Comparison of ENCODE assay signal across 33 cellular contexts in the genomic region with DNA sequence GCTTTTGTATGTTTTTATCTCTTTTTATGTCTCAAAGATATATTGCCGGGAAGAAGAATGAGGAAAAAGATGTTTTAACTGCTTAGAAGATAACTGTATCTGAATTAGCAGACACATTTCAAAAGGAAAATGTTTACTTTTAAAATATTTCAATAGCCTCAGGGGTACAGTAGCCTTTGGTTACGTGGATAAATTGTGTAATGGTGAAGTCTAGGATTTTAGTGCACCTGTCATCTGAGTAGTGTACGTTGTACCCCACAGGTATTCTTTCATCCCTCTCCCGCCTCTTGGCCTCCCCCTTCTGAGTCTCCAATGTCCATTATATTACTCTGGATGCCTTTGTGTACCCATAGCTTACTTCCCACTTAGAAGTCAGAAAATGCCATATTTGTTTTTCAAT.
"Had no signal": no experiment of that assay in that cellular context is flagged by ENCODE, and none has a peak within 500 bp of the region (broad histone marks: within the 10 kb centered on the region; RNA-seq: fewer than 3 reads in every experiment).

No MANE protein-coding gene starts in this region.

- H3K4me1 Mint-ChIP-seq: activated B cell treated with CpG ODN at 0.5 μM for 24 hours; activated CD8-positive, alpha-beta memory T cell treated with anti-CD3 and anti-CD28 coated beads, Interleukin-2, amount 10 ng/mL, durations not matched to agents 7 days and 5 days; activated naive CD4-positive, alpha-beta T cell treated with anti-CD3 and anti-CD28 coated beads, Interleukin-2, amount 50 U/mL, for 24 hours; activated naive CD8-positive, alpha-beta T cell treated with anti-CD3 and anti-CD28 coated beads for 36 hours; activated naive CD8-positive, alpha-beta T cell treated with anti-CD3 and anti-CD28 coated beads, Interleukin-2, amount 50 U/mL, for 24 hours had no signal

- DNase-seq: activated B cell treated with CpG ODN at 0.5 μM for 24 hours; activated CD4-positive, alpha-beta T cell treated with anti-CD3 and anti-CD28 coated beads for 48 hours; activated CD4-positive, alpha-beta T cell treated with anti-CD3 and anti-CD28 coated beads, Interleukin-2, amount 50 U/mL, for 1 hour; activated CD4-positive, alpha-beta T cell treated with anti-CD3 and anti-CD28 coated beads, Interleukin-2, amount 50 U/mL, for 48 hours; activated CD8-positive, alpha-beta memory T cell treated with anti-CD3 and anti-CD28 coated beads, Interleukin-2, amount 10 ng/mL, durations not matched to agents 7 days and 5 days; activated CD8-positive, alpha-beta memory T cell treated with anti-CD3 and anti-CD28 coated beads, Interleukin-2, amount 50 U/mL, for 4 hours; activated CD8-positive, alpha-beta T cell treated with anti-CD3 and anti-CD28 coated beads, Interleukin-2, amount 10 ng/mL, durations not matched to agents 7 days and 5 days; activated effector memory CD4-positive, alpha-beta T cell treated with anti-CD3 and anti-CD28 coated beads, Interleukin-2, amount 50 U/mL, for 16 hours; activated naive CD4-positive, alpha-beta T cell treated with anti-CD3 and anti-CD28 coated beads for 36 hours; activated naive CD8-positive, alpha-beta T cell treated with anti-CD3 and anti-CD28 coated beads for 36 hours; activated naive CD8-positive, alpha-beta T cell treated with anti-CD3 and anti-CD28 coated beads, Interleukin-2, amount 50 U/mL, for 24 hours; activated T-cell treated with anti-CD3 and anti-CD28 coated beads, Interleukin-2, amount 50 U/mL, for 1 hour; activated T-cell treated with anti-CD3 and anti-CD28 coated beads, Interleukin-2, amount 50 U/mL, for 48 hours; amygdala; aorta; body of pancreas; caudate nucleus; colonic mucosa; effector CD8-positive, alpha-beta T cell; esophagus squamous epithelium; foreskin melanocyte; heart right ventricle; T-helper 9 cell; WERI-Rb-1 had no signal

- H3K27ac Mint-ChIP-seq: activated B cell treated with CpG ODN at 0.5 μM for 24 hours; activated CD8-positive, alpha-beta memory T cell treated with anti-CD3 and anti-CD28 coated beads, Interleukin-2, amount 10 ng/mL, durations not matched to agents 7 days and 5 days; activated CD8-positive, alpha-beta T cell treated with anti-CD3 and anti-CD28 coated beads, Interleukin-2, amount 10 ng/mL, durations not matched to agents 7 days and 5 days; activated naive CD4-positive, alpha-beta T cell treated with anti-CD3 and anti-CD28 coated beads for 36 hours; activated naive CD4-positive, alpha-beta T cell treated with anti-CD3 and anti-CD28 coated beads, Interleukin-2, amount 50 U/mL, for 24 hours; activated naive CD8-positive, alpha-beta T cell treated with anti-CD3 and anti-CD28 coated beads for 36 hours; activated naive CD8-positive, alpha-beta T cell treated with anti-CD3 and anti-CD28 coated beads, Interleukin-2, amount 50 U/mL, for 24 hours; activated T-helper 1 cell treated with anti-CD3 and anti-CD28 coated beads, Interleukin-12 subunit alpha, Interleukin-12 subunit beta, Interleukin-2, Interleukin-4 antibody, amounts not matched to agents 30 ng/mL and 10 ng/mL and 1 ng/mL, durations not matched to agents 14 hours and 24 hours and 36 hours; activated T-helper 2 cell treated with anti-CD3 and anti-CD28 coated beads, Interferon-gamma antibody, Interleukin-2, Interleukin-4, amounts not matched to agents 10 μg/mL and 5 μg/mL and 100 μg/mL, durations not matched to agents 14 hours and 24 hours and 36 hours; T-helper 1 cell treated with Interleukin-12 subunit alpha and Interleukin-12 subunit beta and Interleukin-4 antibody, amounts not matched to agents 30 μg/mL and 1 μg/mL, for 36 hours had no signal

- H3K9me3 Mint-ChIP-seq: activated B cell treated with CpG ODN at 0.5 μM for 24 hours; activated naive CD4-positive, alpha-beta T cell treated with anti-CD3 and anti-CD28 coated beads, Interleukin-2, amount 50 U/mL, for 24 hours; activated naive CD8-positive, alpha-beta T cell treated with anti-CD3 and anti-CD28 coated beads for 36 hours; activated naive CD8-positive, alpha-beta T cell treated with anti-CD3 and anti-CD28 coated beads, Interleukin-2, amount 50 U/mL, for 24 hours; activated T-helper 1 cell treated with anti-CD3 and anti-CD28 coated beads, Interleukin-12 subunit alpha, Interleukin-12 subunit beta, Interleukin-2, Interleukin-4 antibody, amounts not matched to agents 30 ng/mL and 10 ng/mL and 1 ng/mL, durations not matched to agents 14 hours and 24 hours and 36 hours; T-helper 1 cell treated with Interleukin-12 subunit alpha and Interleukin-12 subunit beta and Interleukin-4 antibody, amounts not matched to agents 30 μg/mL and 1 μg/mL, for 36 hours had no signal

- H3K9me3 ChIP-seq: adrenal gland, body of pancreas, colonic mucosa had no signal

- H3K4me3 Mint-ChIP-seq: activated B cell treated with CpG ODN at 0.5 μM for 24 hours; activated CD8-positive, alpha-beta memory T cell treated with anti-CD3 and anti-CD28 coated beads, Interleukin-2, amount 10 ng/mL, durations not matched to agents 7 days and 5 days; activated CD8-positive, alpha-beta T cell treated with anti-CD3 and anti-CD28 coated beads, Interleukin-2, amount 10 ng/mL, durations not matched to agents 7 days and 5 days; activated naive CD4-positive, alpha-beta T cell treated with anti-CD3 and anti-CD28 coated beads for 36 hours; activated naive CD4-positive, alpha-beta T cell treated with anti-CD3 and anti-CD28 coated beads, Interleukin-2, amount 50 U/mL, for 24 hours; activated naive CD8-positive, alpha-beta T cell treated with anti-CD3 and anti-CD28 coated beads for 36 hours; activated naive CD8-positive, alpha-beta T cell treated with anti-CD3 and anti-CD28 coated beads, Interleukin-2, amount 50 U/mL, for 24 hours; activated T-helper 1 cell treated with anti-CD3 and anti-CD28 coated beads, Interleukin-12 subunit alpha, Interleukin-12 subunit beta, Interleukin-2, Interleukin-4 antibody, amounts not matched to agents 30 ng/mL and 10 ng/mL and 1 ng/mL, durations not matched to agents 14 hours and 24 hours and 36 hours; T-helper 1 cell treated with Interleukin-12 subunit alpha and Interleukin-12 subunit beta and Interleukin-4 antibody, amounts not matched to agents 30 μg/mL and 1 μg/mL, for 36 hours had no signal

- H3K27ac ChIP-seq: body of pancreas, colonic mucosa, epithelial cell of prostate, esophagus squamous epithelium, gastroesophageal sphincter, heart right ventricle, WERI-Rb-1 had no signal

- H3K4me3 ChIP-seq: adrenal gland, body of pancreas, colonic mucosa, esophagus squamous epithelium, gastroesophageal sphincter, heart right ventricle had no signal

- H3K27me3 Mint-ChIP-seq: activated CD8-positive, alpha-beta memory T cell treated with anti-CD3 and anti-CD28 coated beads, Interleukin-2, amount 10 ng/mL, durations not matched to agents 7 days and 5 days had no signal

- H3K4me1 ChIP-seq: body of pancreas, colonic mucosa, esophagus squamous epithelium, gastroesophageal sphincter had no signal

- H3K36me3 Mint-ChIP-seq: activated CD8-positive, alpha-beta memory T cell treated with anti-CD3 and anti-CD28 coated beads, Interleukin-2, amount 10 ng/mL, durations not matched to agents 7 days and 5 days; activated naive CD4-positive, alpha-beta T cell treated with anti-CD3 and anti-CD28 coated beads, Interleukin-2, amount 50 U/mL, for 24 hours; activated naive CD8-positive, alpha-beta T cell treated with anti-CD3 and anti-CD28 coated beads for 36 hours had no signal

- FAIRE-seq: endothelial cell of umbilical vein had no signal

- ATAC-seq: activated CD4-positive, CD25-positive, alpha-beta regulatory T cell treated with anti-CD3 and anti-CD28 coated beads, Interleukin-2, amount 50 U/mL, for 24 hours; activated CD8-positive, alpha-beta memory T cell treated with anti-CD3 and anti-CD28 coated beads, Interleukin-2, amount 10 ng/mL, durations not matched to agents 7 days and 5 days; activated CD8-positive, alpha-beta T cell treated with anti-CD3 and anti-CD28 coated beads, Interleukin-2, amount 10 ng/mL, durations not matched to agents 7 days and 5 days; activated naive CD8-positive, alpha-beta T cell treated with anti-CD3 and anti-CD28 coated beads, Interleukin-2, amount 50 U/mL, for 24 hours; body of pancreas; gastroesophageal sphincter; heart right ventricle had no signal
